Comparison of ENCODE assay signal across 1 cellular context in the genomic region with DNA sequence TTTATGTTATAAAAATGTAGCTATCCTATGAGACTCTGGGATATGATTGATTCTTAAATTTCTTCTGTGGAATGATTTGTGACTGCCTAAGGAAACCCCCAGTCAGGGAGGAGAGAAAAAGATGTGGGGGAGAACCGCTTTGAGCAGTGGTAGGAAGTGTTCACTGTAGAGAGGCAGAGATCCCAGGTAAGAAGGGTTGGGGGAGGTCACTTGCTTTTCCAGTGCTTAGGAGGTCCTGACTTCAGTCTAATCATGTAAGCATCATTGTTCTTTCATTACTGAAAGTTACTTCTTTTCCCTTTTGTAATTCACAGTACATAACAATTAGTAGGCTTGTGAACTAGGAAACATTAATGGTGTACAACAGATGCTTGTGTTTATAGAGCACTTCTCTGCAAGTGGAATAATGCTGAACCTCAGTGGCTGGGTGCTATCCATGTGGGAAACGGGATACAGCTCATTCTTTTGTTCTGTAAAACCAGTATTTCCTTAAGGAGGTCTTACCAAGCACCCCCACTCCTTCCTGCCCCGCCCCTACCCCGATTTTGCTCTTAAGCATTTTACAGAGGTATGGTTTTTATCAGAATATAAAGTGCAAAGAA.
TF ChIP-seq lines count a peak whose summit lies in the region.

No MANE protein-coding gene starts in this region.

TF ChIP-seq in H1, 55 proteins besides CTCF, POLR2A, EP300 and RAD21:
- TF ChIP-seq ASH2L (IDR thresholded peaks at IDR 0.05; ENCODE audit: low read length), result peak; percentile 91
- no peak for TF ChIP-seq TBP (IDR thresholded peaks at IDR 0.05; ENCODE audit: low read depth, low read length)
- peak; percentile 88; the same call in 1 of the 2 replicates for TF ChIP-seq RBBP5 (IDR thresholded peaks at IDR 0.05; ENCODE audit: borderline replicate concordance, low read depth, low read length)
